Comparison of ENCODE assay signal across 23 cellular contexts in genomic region chr4:105133976-105134375, GRCh38.
"Had no signal": no experiment of that assay in that cellular context is flagged by ENCODE, and none has a peak within 500 bp of the region (broad histone marks: within the 10 kb centered on the region; RNA-seq: fewer than 3 reads in every experiment).

No MANE protein-coding gene starts in this region.

- H3K4me1 Mint-ChIP-seq: mesothelial cell of epicardium, naive B cell had no signal

- H3K9me3 Mint-ChIP-seq: dendritic cell treated with granulocyte-macrophage colony-stimulating factor and Interleukin-4, amounts not matched to agents 40 ng/mL and 50 ng/mL, for 4 days; naive B cell had no signal

- H3K27ac Mint-ChIP-seq: dendritic cell treated with granulocyte-macrophage colony-stimulating factor and Interleukin-4, amounts not matched to agents 40 ng/mL and 50 ng/mL, for 4 days; mesothelial cell of epicardium; naive B cell had no signal

- ATAC-seq: foreskin keratinocyte, gastrocnemius medialis, heart right ventricle, left cardiac atrium, left lung, left ventricle myocardium superior, lower lobe of right lung, mucosa of descending colon had no signal

- H3K4me1 ChIP-seq: colonic mucosa, esophagus muscularis mucosa, gastrocnemius medialis, lower lobe of right lung had no signal

- H3K4me3 ChIP-seq: colonic mucosa, esophagus muscularis mucosa, gastrocnemius medialis, heart right ventricle, left lung, lower lobe of right lung, mucosa of descending colon had no signal

- H3K9me3 ChIP-seq: colonic mucosa, esophagus muscularis mucosa, gastrocnemius medialis, heart right ventricle, left lung, lower lobe of right lung, mucosa of descending colon had no signal

- H3K27ac ChIP-seq: colonic mucosa, esophagus muscularis mucosa, foreskin keratinocyte, gastrocnemius medialis, heart right ventricle, left lung, lower lobe of right lung had no signal

- H3K27me3 Mint-ChIP-seq: dendritic cell treated with granulocyte-macrophage colony-stimulating factor and Interleukin-4, amounts not matched to agents 40 ng/mL and 50 ng/mL, for 4 days had no signal

- H3K36me3 Mint-ChIP-seq: mesothelial cell of epicardium, naive B cell had no signal

- DNase-seq: colonic mucosa; cortex of kidney; effector CD4-positive, alpha-beta T cell; effector memory CD4-positive, alpha-beta T cell; foreskin keratinocyte; gastrocnemius medialis; glutamatergic neuron; head of caudate nucleus; heart right ventricle; hippocampal formation; left cardiac atrium; left lung; left ventricle myocardium superior; lower lobe of right lung; mesenchymal stem cell; mucosa of descending colon; naive B cell had no signal

- H3K4me3 Mint-ChIP-seq: dendritic cell treated with granulocyte-macrophage colony-stimulating factor and Interleukin-4, amounts not matched to agents 40 ng/mL and 50 ng/mL, for 4 days; mesothelial cell of epicardium; naive B cell had no signal

- H3K36me3 ChIP-seq: colonic mucosa, esophagus muscularis mucosa, gastrocnemius medialis, heart right ventricle, left lung, lower lobe of right lung had no signal

- H3K27me3 ChIP-seq: colonic mucosa, esophagus muscularis mucosa, foreskin keratinocyte, gastrocnemius medialis, heart right ventricle, left lung had no signal

- FAIRE-seq: endothelial cell of umbilical vein, islet of Langerhans, keratinocyte had no signal
